Comparison of ENCODE assay signal across 8 cellular contexts in genomic region chr7:30026229-30027064, GRCh38. TPM values are rescaled to one million over a fixed set of nuclear protein-coding genes. Genes with fewer than 3 reads are reported as not detected.
DNase-seq lines count a peak whose midpoint lies in the region; ATAC-seq and TF ChIP-seq lines count a peak whose summit lies in the region.

Gene FKBP14, minus strand, starts transcription at chr7:30026702. Its CDS starts 194 bp downstream, at chr7:30026508.

- H3K9me3 Mint-ChIP-seq in progenitor cell of endocrine pancreas (ENCODE audit: low read depth) = no peaks in the 10 kb centered on the region

- H3K27ac Mint-ChIP-seq in T-helper 17 cell (peak within 1 kb of the TSS; percentile 87), progenitor cell of endocrine pancreas (peak within 1 kb of the TSS; percentile 96)

- peak; percentile 59 for TF ChIP-seq POLR2A in GM15510 (IDR thresholded peaks at IDR 0.05; ENCODE audit: borderline replicate concordance, extremely low read depth, insufficient read length)

- H3K27me3 Mint-ChIP-seq in T-helper 17 cell (no peaks in the 10 kb centered on the region), progenitor cell of endocrine pancreas (no peaks in the 10 kb centered on the region)

- ATAC-seq in HG02870 (IDR thresholded peaks at IDR 0.05; ENCODE audit: unreplicated experiment) = peak; percentile 72
- ATAC-seq in T-helper 17 cell = peak; percentile 88
- peak; percentile 92 for ATAC-seq in left ventricle myocardium superior

- H3K4me1 Mint-ChIP-seq in T-helper 17 cell (peaks cover 27% of the 10 kb centered on the region), progenitor cell of endocrine pancreas (ENCODE audit: low read depth) (peaks cover 20% of the 10 kb centered on the region)

- no peak for TF ChIP-seq CTCF in progenitor cell of endocrine pancreas (IDR thresholded peaks at IDR 0.05; ENCODE audit: unreplicated experiment)

- no peaks in the 10 kb centered on the region for H3K9me3 ChIP-seq in T-helper 17 cell (ENCODE audit: control insufficient read depth, low read length, poor library complexity, severe bottlenecking)

- no peak within 1 kb of the TSS for H3K4me3 Mint-ChIP-seq in T-helper 17 cell
- H3K4me3 Mint-ChIP-seq in progenitor cell of endocrine pancreas (ENCODE audit: low read depth) = no peak within 1 kb of the TSS

- intact Hi-C loops in left ventricle myocardium superior (cut with micrococcal nuclease) = no loop called here

- H3K36me3 Mint-ChIP-seq in T-helper 17 cell (ENCODE audit: low read depth) = no peaks in the 10 kb centered on the region
- H3K36me3 Mint-ChIP-seq in progenitor cell of endocrine pancreas (ENCODE audit: insufficient read depth) = peaks cover 2% of the 10 kb centered on the region

- DNase-seq in NCI-H146 (lab: John Stamatoyannopoulos, UW) (peak; percentile 98), T-helper 17 cell (peak; percentile 72 to 81 (median 78)), anterior cingulate cortex (lab: John Stamatoyannopoulos, UW) (peak; percentile 46 to 99 (median 95)), left ventricle myocardium superior (peak; percentile 97), progenitor cell of endocrine pancreas (ENCODE audit: low spot score, unreplicated experiment) (peak; percentile 87), ureter (ENCODE audit: low spot score) (peak; percentile 98)

RNA-seq across cellular contexts. Expression of gene FKBP14, which starts in this region (rescaled TPM):
- 1 to 10 TPM; 5.1 to 7.4 TPM for total RNA-seq in T-helper 17 cell
- total RNA-seq in left ventricle myocardium superior = 12.8 TPM
- total RNA-seq in progenitor cell of endocrine pancreas = 25.6 TPM in 2 replicates
- total RNA-seq in ureter = 22.6 TPM

Comparison
In these comparisons a context has a peak if more than half of its experiments do, and no peak if none do; other contexts are left out.
1. Peak in every context shown above with its lines: DNase-seq and ATAC-seq.